Comparison of ENCODE assay signal across 21 cellular contexts in genomic region chr7:133668296-133669060, GRCh38.
"Had no signal": no experiment of that assay in that cellular context is flagged by ENCODE, and none has a peak within 500 bp of the region (broad histone marks: within the 10 kb centered on the region; RNA-seq: fewer than 3 reads in every experiment).

No MANE protein-coding gene starts in this region.

- DNase-seq: activated CD8-positive, alpha-beta memory T cell treated with anti-CD3 and anti-CD28 coated beads for 24 hours; activated CD8-positive, alpha-beta memory T cell treated with anti-CD3 and anti-CD28 coated beads, Interleukin-2, amount 50 U/mL, for 48 hours; activated effector memory CD4-positive, alpha-beta T cell treated with anti-CD3 and anti-CD28 coated beads, Interleukin-2, amount 50 U/mL, for 16 hours; activated naive CD4-positive, alpha-beta T cell treated with anti-CD3 and anti-CD28 coated beads, Interleukin-2, amount 50 U/mL, for 16 hours; activated T-cell treated with anti-CD3 and anti-CD28 coated beads, Interleukin-2, amount 50 U/mL, for 48 hours; effector memory CD8-positive, alpha-beta T cell; heart left ventricle; kidney glomerular epithelial cell; left ventricle myocardium inferior; mammary epithelial cell; midbrain; stimulated activated CD4-positive, alpha-beta T cell treated with anti-CD3 and anti-CD28 coated beads, Interleukin-4, amount 100 ng/mL, for 24 hours; T1000; thyroid gland had no signal

- H3K27ac ChIP-seq: breast epithelium, gastroesophageal sphincter, heart left ventricle, left ventricle myocardium inferior, parathyroid adenoma, thyroid gland had no signal

- FAIRE-seq: astrocyte had no signal

- H3K36me3 ChIP-seq: breast epithelium, gastroesophageal sphincter, heart left ventricle, thyroid gland had no signal

- ATAC-seq: activated CD4-positive, CD25-positive, alpha-beta regulatory T cell treated with anti-CD3 and anti-CD28 coated beads, Interleukin-2, amount 50 U/mL, for 24 hours; effector memory CD8-positive, alpha-beta T cell; gastroesophageal sphincter; heart left ventricle; sciatic nerve; stimulated activated effector memory CD8-positive, alpha-beta T cell treated with anti-CD3 and anti-CD28 coated beads, Interleukin-12 subunit alpha, Interleukin-12 subunit beta, amount 100 ng/mL, for 72 hours had no signal

- H3K9me3 ChIP-seq: breast epithelium, gastroesophageal sphincter, heart left ventricle, left ventricle myocardium inferior, thyroid gland had no signal

- H3K27me3 ChIP-seq: breast epithelium, gastroesophageal sphincter, heart left ventricle, thyroid gland had no signal

- H3K4me3 ChIP-seq: breast epithelium, gastroesophageal sphincter, heart left ventricle, left ventricle myocardium inferior, thyroid gland had no signal

- H3K4me1 ChIP-seq: breast epithelium, gastroesophageal sphincter, heart left ventricle, left ventricle myocardium inferior had no signal
